8 cellular contexts compared by ENCODE assay signal in the genomic region with DNA sequence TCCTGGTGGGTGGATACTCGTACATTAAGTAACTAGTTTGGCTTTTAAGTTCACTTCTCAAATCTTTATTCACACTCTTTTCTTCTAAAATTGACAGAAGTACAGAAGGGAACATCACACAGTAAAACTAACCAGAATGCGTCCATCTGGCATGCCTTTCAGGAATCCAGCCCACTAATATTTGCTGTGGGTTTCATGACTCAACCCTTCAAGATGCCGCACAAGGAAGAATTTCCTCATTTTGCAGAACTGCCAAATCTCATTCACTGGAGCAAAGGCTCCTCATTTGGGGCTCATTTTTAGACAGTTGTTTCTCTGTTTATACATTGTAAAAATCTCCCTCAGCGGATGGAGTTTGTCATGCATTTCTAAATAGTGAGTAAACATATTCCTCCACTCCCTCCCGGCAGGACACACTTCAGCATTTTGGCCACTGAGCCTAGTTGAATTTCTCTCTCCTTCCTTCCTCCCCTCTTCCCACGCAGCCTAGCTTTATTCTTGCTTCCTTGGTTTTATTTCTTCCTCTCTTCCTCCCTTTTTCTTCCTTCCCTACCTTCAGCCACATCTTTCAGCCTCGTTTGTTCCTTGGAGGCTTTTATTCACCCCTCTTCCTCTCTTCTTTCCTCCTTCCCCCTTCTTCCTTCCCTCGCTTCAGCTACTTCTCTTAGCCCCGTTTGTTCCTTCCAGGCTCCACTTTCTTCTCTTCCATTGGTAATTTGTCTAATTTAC.
DNase-seq lines count a peak whose midpoint lies in the region; ATAC-seq and TF ChIP-seq lines count a peak whose summit lies in the region.

No MANE protein-coding gene starts in this region.

- no peaks in the 10 kb centered on the region for H3K9me3 Mint-ChIP-seq in CD4-positive, alpha-beta T cell
- H3K9me3 Mint-ChIP-seq in activated T-helper 2 cell treated with anti-CD3 and anti-CD28 coated beads, Interferon-gamma antibody, Interleukin-2, Interleukin-4, amounts not matched to agents 10 μg/mL and 5 μg/mL and 100 μg/mL, durations not matched to agents 14 hours and 24 hours and 36 hours = no peaks in the 10 kb centered on the region

- peak overlapping the region; percentile 70 for H3K27ac Mint-ChIP-seq in CD4-positive, alpha-beta T cell
- no peak overlapping the region for H3K27ac Mint-ChIP-seq in activated T-helper 2 cell treated with anti-CD3 and anti-CD28 coated beads, Interferon-gamma antibody, Interleukin-2, Interleukin-4, amounts not matched to agents 10 μg/mL and 5 μg/mL and 100 μg/mL, durations not matched to agents 14 hours and 24 hours and 36 hours

- intact Hi-C loops in CD4-positive, alpha-beta T cell (cut with DNase I, micrococcal nuclease) = no loop called here
- intact Hi-C loops in activated T-helper 2 cell treated with anti-CD3 and anti-CD28 coated beads, Interferon-gamma antibody, Interleukin-2, Interleukin-4, amounts not matched to agents 10 μg/mL and 5 μg/mL and 100 μg/mL, durations not matched to agents 14 hours and 24 hours and 36 hours (cut with micrococcal nuclease) = no loop called here
- intact Hi-C loops in left cardiac atrium (cut with DNase I) = loop anchor here in 1 of 2 donors (5.0 kb wide), 1 partner anchor 333 kb away; no protein-coding TSS in a partner anchor
- intact Hi-C loops in prostate gland (cut with DNase I) = no loop called here

- WGBS in prostate gland = 4% methylated on average over 9 of the region's 9 CpGs

- 0 out of 2 replicates have a peak overlapping the region, but pooled peaks have one; percentile 61 for H3K4me3 ChIP-seq in Karpas-422 (ENCODE audit: low read length)
- peak overlapping the region; percentile 68 to 75 for H3K4me3 ChIP-seq in prostate gland

- H3K9ac ChIP-seq in Karpas-422 (ENCODE audit: low read length) = no peak overlapping the region

- H3K27ac ChIP-seq in CD4-positive, alpha-beta T cell (ENCODE audit: low read depth, low read length) = no peak overlapping the region
- no peak overlapping the region for H3K27ac ChIP-seq in Karpas-422 (ENCODE audit: low read length)
- H3K27ac ChIP-seq in prostate gland = peak overlapping the region; percentile 95 to 96

- H3K4me3 Mint-ChIP-seq in CD4-positive, alpha-beta T cell = peak overlapping the region; percentile 88
- H3K4me3 Mint-ChIP-seq in activated T-helper 2 cell treated with anti-CD3 and anti-CD28 coated beads, Interferon-gamma antibody, Interleukin-2, Interleukin-4, amounts not matched to agents 10 μg/mL and 5 μg/mL and 100 μg/mL, durations not matched to agents 14 hours and 24 hours and 36 hours (ENCODE audit: low read depth) = peak overlapping the region; percentile 37

- H3K4me2 ChIP-seq in Karpas-422 (ENCODE audit: low read depth, low read length, poor library complexity, severe bottlenecking) = peak overlapping the region; percentile 58

- peaks cover 4% of the 10 kb centered on the region; the same call in 1 of the 2 replicates for H3K4me1 ChIP-seq in Karpas-422 (ENCODE audit: low read length)
- H3K4me1 ChIP-seq in prostate gland (replicated peaks) = peaks cover 10% of the 10 kb centered on the region

- DNase-seq in CD4-positive, alpha-beta T cell = no peak
- no peak for DNase-seq in Karpas-422
- DNase-seq in activated T-helper 2 cell treated with anti-CD3 and anti-CD28 coated beads, Interferon-gamma antibody, Interleukin-2, Interleukin-4, amounts not matched to agents 10 μg/mL and 5 μg/mL and 100 μg/mL, durations not matched to agents 14 hours and 24 hours and 36 hours (ENCODE audit: low spot score) = no peak
- peak; percentile 32 for DNase-seq in left cardiac atrium
- DNase-seq in prostate gland (ENCODE audit: low spot score) = peak; percentile 49
- DNase-seq in NCI-H774 (lab: John Stamatoyannopoulos, UW) = no peak
- DNase-seq in HuH-7.5 (ENCODE audit: low spot score) = no peak

- no peaks in the 10 kb centered on the region for H3K36me3 ChIP-seq in Karpas-422 (ENCODE audit: insufficient read depth, low read length)
- H3K36me3 ChIP-seq in prostate gland = no peaks in the 10 kb centered on the region

- no peaks in the 10 kb centered on the region for H4K20me1 ChIP-seq in Karpas-422 (ENCODE audit: insufficient read depth, low read depth, low read length)

- no peak for ATAC-seq in CD4-positive, alpha-beta T cell (ENCODE audit: poor library complexity)
- ATAC-seq in left cardiac atrium (peak; percentile 4 to 53), HG03196 (IDR thresholded peaks at IDR 0.05; ENCODE audit: unreplicated experiment) (no peak)

- H3K27me3 Mint-ChIP-seq in CD4-positive, alpha-beta T cell = peaks cover 21% of the 10 kb centered on the region
- H3K27me3 Mint-ChIP-seq in activated T-helper 2 cell treated with anti-CD3 and anti-CD28 coated beads, Interferon-gamma antibody, Interleukin-2, Interleukin-4, amounts not matched to agents 10 μg/mL and 5 μg/mL and 100 μg/mL, durations not matched to agents 14 hours and 24 hours and 36 hours (ENCODE audit: low read depth) = peaks cover 28% of the 10 kb centered on the region

- peaks cover 38% of the 10 kb centered on the region for H3K27me3 ChIP-seq in CD4-positive, alpha-beta T cell (ENCODE audit: control insufficient read depth, insufficient read depth, low read length)
- no peaks in the 10 kb centered on the region for H3K27me3 ChIP-seq in Karpas-422 (ENCODE audit: low read length)
- no peaks in the 10 kb centered on the region for H3K27me3 ChIP-seq in prostate gland (replicated peaks; ENCODE audit: insufficient read depth)

- peaks cover 15% of the 10 kb centered on the region for H3K4me1 Mint-ChIP-seq in CD4-positive, alpha-beta T cell (ENCODE audit: low read depth)
- H3K4me1 Mint-ChIP-seq in activated T-helper 2 cell treated with anti-CD3 and anti-CD28 coated beads, Interferon-gamma antibody, Interleukin-2, Interleukin-4, amounts not matched to agents 10 μg/mL and 5 μg/mL and 100 μg/mL, durations not matched to agents 14 hours and 24 hours and 36 hours (ENCODE audit: low read depth) = peaks cover 11% of the 10 kb centered on the region

- CTCF ChIA-PET in CD4-positive, alpha-beta T cell (lab: Charles Lee) = no interaction called here

- no peak for TF ChIP-seq POLR2A in prostate gland (IDR thresholded peaks at IDR 0.05)

- no peaks in the 10 kb centered on the region for H3K79me2 ChIP-seq in Karpas-422 (ENCODE audit: low read length)

- H2AFZ ChIP-seq in Karpas-422 (ENCODE audit: low read length) = no peak overlapping the region

- POLR2A ChIA-PET in CD4-positive, alpha-beta T cell (lab: Charles Lee) = no interaction called here

- no peaks in the 10 kb centered on the region for H3K36me3 Mint-ChIP-seq in CD4-positive, alpha-beta T cell (ENCODE audit: low read depth)
- H3K36me3 Mint-ChIP-seq in activated T-helper 2 cell treated with anti-CD3 and anti-CD28 coated beads, Interferon-gamma antibody, Interleukin-2, Interleukin-4, amounts not matched to agents 10 μg/mL and 5 μg/mL and 100 μg/mL, durations not matched to agents 14 hours and 24 hours and 36 hours (ENCODE audit: low read depth) = no peaks in the 10 kb centered on the region

- TF ChIP-seq CTCF in CD4-positive, alpha-beta T cell (IDR thresholded peaks at IDR 0.05) = no peak
- TF ChIP-seq CTCF in prostate gland (IDR thresholded peaks at IDR 0.05) = no peak

- H3K9me3 ChIP-seq in CD4-positive, alpha-beta T cell (ENCODE audit: control insufficient read depth, low read length) = no peaks in the 10 kb centered on the region
- peaks cover 3% of the 10 kb centered on the region for H3K9me3 ChIP-seq in Karpas-422 (ENCODE audit: low read length)
- no peaks in the 10 kb centered on the region for H3K9me3 ChIP-seq in prostate gland

- H3K9me2 ChIP-seq in Karpas-422 (replicated peaks; ENCODE audit: insufficient read depth, low read length) = no peaks in the 10 kb centered on the region

Comparison
In these comparisons a context has a peak if more than half of its experiments do, and no peak if none do; other contexts are left out.
1. ATAC-seq: peak in left cardiac atrium (2 of 2); none in CD4-positive, alpha-beta T cell (single experiment) and HG03196 (single experiment).
2. DNase-seq: peak in left cardiac atrium (single experiment) and prostate gland (single experiment); none in CD4-positive, alpha-beta T cell (0 of 10), Karpas-422 (single experiment), activated T-helper 2 cell treated with anti-CD3 and anti-CD28 coated beads, Interferon-gamma antibody, Interleukin-2, Interleukin-4, amounts not matched to agents 10 μg/mL and 5 μg/mL and 100 μg/mL, durations not matched to agents 14 hours and 24 hours and 36 hours (single experiment), NCI-H774 (single experiment) and HuH-7.5 (single experiment).
3. H3K27ac ChIP-seq: peak in prostate gland (2 of 2); none in CD4-positive, alpha-beta T cell (single experiment) and Karpas-422 (single experiment).